ENCODE assay signal across 21 cellular contexts in genomic region chr6:34381086-34381485, GRCh38. TPM values are rescaled to one million over a fixed set of nuclear protein-coding genes. Genes with fewer than 3 reads are reported as not detected.
DNase-seq lines count a peak whose midpoint lies in the region; ATAC-seq, FAIRE-seq and TF ChIP-seq lines count a peak whose summit lies in the region.
"Had no signal": no experiment of that assay in that cellular context is flagged by ENCODE, and none has a peak within 500 bp of the region (broad histone marks: within the 10 kb centered on the region; RNA-seq: fewer than 3 reads in every experiment).

No MANE protein-coding gene starts in this region.

- no peaks in the 10 kb centered on the region for H3K9me3 Mint-ChIP-seq in astrocyte (ENCODE audit: unreplicated experiment)
- H3K9me3 Mint-ChIP-seq: CD4-positive, CD25-positive, alpha-beta regulatory T cell had no signal

- H3K4ac ChIP-seq in IMR-90 (ENCODE audit: low read depth, low read length): no peak overlapping the region

- POLR2A ChIA-PET in IMR-90 (lab: Charles Lee; ENCODE audit: unreplicated experiment): interaction anchor here (0.5 kb wide), 1 partner anchor 144 kb away, joined by 8 read pairs; the partner anchor contains the start of gene HMGA1

- peaks cover 42 to 87% of the 10 kb centered on the region in 2 experiments for H3K79me1 ChIP-seq in IMR-90 (ENCODE audit: low read depth in 1 of 2, low read length in 2 of 2)

- H4K20me1 ChIP-seq in IMR-90 (ENCODE audit: insufficient read depth, low read length) (peaks cover 70% of the 10 kb centered on the region), astrocyte (ENCODE audit: insufficient read depth, low read length) (peaks cover 84% of the 10 kb centered on the region)

- no peak overlapping the region for H2BK120ac ChIP-seq in IMR-90 (ENCODE audit: low read depth, low read length)

- H3K4me3 Mint-ChIP-seq in astrocyte (ENCODE audit: unreplicated experiment): peak overlapping the region; percentile 9

- no TSS peak for BruUV-seq in IMR-90 (replicated peaks; lab: Mats Ljungman, UMichigan)

- H3K56ac ChIP-seq in IMR-90 (ENCODE audit: extremely low read depth, insufficient read depth, low read length): no peak overlapping the region

- in situ Hi-C loops in IMR-90 (cut with MboI; ENCODE audit: low sequenced_read_pairs): no loop called here

- TF ChIP-seq CTCF in IMR-90 (conservative IDR thresholded peaks at IDR 0.05; ENCODE audit: low read depth, low read length) (no peak), astrocyte (IDR thresholded peaks at IDR 0.05; ENCODE audit: insufficient read depth, low read depth, low read length) (no peak), spleen (IDR thresholded peaks at IDR 0.05 in 8 of 11, conservative IDR thresholded peaks at IDR 0.05 in 3 of 11) (no peak), WERI-Rb-1 (IDR thresholded peaks at IDR 0.05; ENCODE audit: low read depth, low read length) (no peak)

- TF ChIP-seq POLR2A in IMR-90 (IDR thresholded peaks at IDR 0.05; ENCODE audit: low read depth, low read length) (no peak), spleen (IDR thresholded peaks at IDR 0.05) (no peak)

- H4K91ac ChIP-seq in IMR-90 (ENCODE audit: insufficient read depth, low read depth, low read length): no peak overlapping the region

- CTCF ChIA-PET in IMR-90 (lab: Yijun Ruan, JAX): no interaction called here

- no peak overlapping the region for H3K23ac ChIP-seq in IMR-90 (ENCODE audit: low read depth, low read length)

- no peak for TF ChIP-seq RAD21 in IMR-90 (IDR thresholded peaks at IDR 0.05; ENCODE audit: low read length)

- H3K9me3 ChIP-seq in IMR-90 (ENCODE audit: control insufficient read depth, insufficient read depth, low read length): no peaks in the 10 kb centered on the region
- H3K9me3 ChIP-seq in astrocyte (ENCODE audit: insufficient read depth, low read depth, low read length): no peaks in the 10 kb centered on the region
- H3K9me3 ChIP-seq in spleen: no peaks in the 10 kb centered on the region
- no peaks in the 10 kb centered on the region for H3K9me3 ChIP-seq in WERI-Rb-1 (ENCODE audit: severe bottlenecking)

- H2BK20ac ChIP-seq in IMR-90 (ENCODE audit: low read depth, low read length): no peak overlapping the region

- H3K4me3 ChIP-seq in IMR-90 (ENCODE audit: insufficient read depth, low read depth, low read length): no peak overlapping the region
- H3K4me3 ChIP-seq in astrocyte (ENCODE audit: insufficient read depth, low read depth, low read length): no peak overlapping the region
- H3K4me3 ChIP-seq in spleen: no peak overlapping the region
- H3K4me3 ChIP-seq in WERI-Rb-1 (ENCODE audit: low read depth, low read length): no peak overlapping the region
- H3K4me3 ChIP-seq: PC-9, SK-N-MC had no signal

- intact Hi-C loops in IMR-90 (cut with micrococcal nuclease): no loop called here
- intact Hi-C loops in head of caudate nucleus (cut with DNase I): no loop called here
- intact Hi-C loops in spleen (cut with DNase I; ENCODE audit: low total_unique reads): no loop called here

- H3K9me1 ChIP-seq in IMR-90 (ENCODE audit: insufficient read depth, low read length): peaks cover 23% of the 10 kb centered on the region

- no peak overlapping the region for H4K5ac ChIP-seq in IMR-90 (ENCODE audit: low read depth, low read length)

- FAIRE-seq in astrocyte (lab: Jason Lieb, UNC): no peak
- FAIRE-seq: H54, HepG2 had no signal

- H3K27me3 ChIP-seq in IMR-90 (ENCODE audit: control insufficient read depth, insufficient read depth, low read length): no peaks in the 10 kb centered on the region
- H3K27me3 ChIP-seq in astrocyte (ENCODE audit: insufficient read depth, low read length): no peaks in the 10 kb centered on the region
- no peaks in the 10 kb centered on the region for H3K27me3 ChIP-seq in spleen (replicated peaks in 1 of 7)
- no peaks in the 10 kb centered on the region for H3K27me3 ChIP-seq in WERI-Rb-1 (ENCODE audit: insufficient read depth, low read depth, severe bottlenecking)

- H3K4me1 ChIP-seq in IMR-90 (ENCODE audit: control insufficient read depth, insufficient read depth, low read length): peaks cover 10% of the 10 kb centered on the region
- peaks cover 5% of the 10 kb centered on the region for H3K4me1 ChIP-seq in astrocyte (ENCODE audit: insufficient read depth, low read length)
- H3K4me1 ChIP-seq in spleen: peaks cover 0 to 73% (median 20%) of the 10 kb centered on the region in 6 donors

- peaks cover 4% of the 10 kb centered on the region for H3K36me3 Mint-ChIP-seq in astrocyte (ENCODE audit: low read depth, unreplicated experiment)
- H3K36me3 Mint-ChIP-seq: CD4-positive, CD25-positive, alpha-beta regulatory T cell had no signal

- H3K27ac Mint-ChIP-seq in astrocyte (ENCODE audit: unreplicated experiment): no peak overlapping the region
- H3K27ac Mint-ChIP-seq: CD4-positive, CD25-positive, alpha-beta regulatory T cell had no signal

- ATAC-seq in IMR-90 (ENCODE audit: low read depth) (no peak; the same call in 1 of the 2 replicates), HG03354 (IDR thresholded peaks at IDR 0.05; ENCODE audit: poor library complexity, severe bottlenecking, unreplicated experiment) (no peak)
- ATAC-seq: HepG2 had no signal

- peaks cover 100% of the 10 kb centered on the region for H3K79me2 ChIP-seq in astrocyte (ENCODE audit: insufficient read depth, low read length)

- no peak overlapping the region for H3K27ac ChIP-seq in IMR-90 (ENCODE audit: insufficient read depth, low read length)
- H3K27ac ChIP-seq in astrocyte (ENCODE audit: low read depth, low read length): no peak overlapping the region
- no peak overlapping the region for H3K27ac ChIP-seq in spleen
- H3K27ac ChIP-seq in WERI-Rb-1: no peak overlapping the region
- H3K27ac ChIP-seq: PC-9, SK-N-MC had no signal

- no peak overlapping the region for H3K4me2 ChIP-seq in IMR-90 (ENCODE audit: low read depth, low read length)
- H3K4me2 ChIP-seq in astrocyte (ENCODE audit: low read length): no peak overlapping the region
- H3K4me2 ChIP-seq: PC-9 had no signal

- no peak overlapping the region for H4K8ac ChIP-seq in IMR-90 (ENCODE audit: low read depth in 2 of 2, low read length in 2 of 2)

- H2AK5ac ChIP-seq in IMR-90 (ENCODE audit: low read depth, low read length): no peak overlapping the region

- no peak overlapping the region for H2AFZ ChIP-seq in IMR-90 (replicated peaks; ENCODE audit: low read length, poor library complexity)
- no peak overlapping the region for H2AFZ ChIP-seq in astrocyte (ENCODE audit: low read depth, low read length)
- H2AFZ ChIP-seq: PC-9 had no signal

- no peak overlapping the region for H2BK15ac ChIP-seq in IMR-90 (ENCODE audit: low read depth, low read length)

- H2AK9ac ChIP-seq in IMR-90 (replicated peaks; ENCODE audit: low read depth, low read length, poor library complexity): no peak overlapping the region

- WGBS in IMR-90 (ENCODE audit: extremely low coverage in 2 of 2, insufficient read length in 1 of 2), 2 experiments: 100% methylated on average over 1 of the region's 5 CpGs; no CpG with 5 or more reads in 1 of the 2 experiments
- WGBS in spleen, 5 donors: 91 to 96% (median 94%) methylated on average over 5 of the region's 5 CpGs

- H3K4me1 Mint-ChIP-seq in astrocyte (ENCODE audit: low read depth, unreplicated experiment): peaks cover 28% of the 10 kb centered on the region

- H3K36me3 ChIP-seq in IMR-90 (ENCODE audit: control insufficient read depth, insufficient read depth, low read length) (no peaks in the 10 kb centered on the region), astrocyte (ENCODE audit: insufficient read depth, low read length) (no peaks in the 10 kb centered on the region), spleen (peaks cover 0 to 15% (median 0%) of the 10 kb centered on the region in 6 donors), WERI-Rb-1 (peaks cover 31% of the 10 kb centered on the region)

- H3K9ac ChIP-seq in IMR-90 (ENCODE audit: low read depth, low read length) (no peak overlapping the region), astrocyte (ENCODE audit: low read length) (no peak overlapping the region)

- no peak overlapping the region for H2BK5ac ChIP-seq in IMR-90 (ENCODE audit: low read depth, low read length, poor library complexity, severe bottlenecking)

- H3K14ac ChIP-seq in IMR-90 (replicated peaks; ENCODE audit: low read depth, low read length): no peak overlapping the region

- H3K18ac ChIP-seq in IMR-90 (ENCODE audit: low read depth, low read length): no peak overlapping the region

- dilution Hi-C loops in IMR-90 (cut with HindIII; ENCODE audit: low sequenced_read_pairs, unreplicated experiment): no loop called here

- peak; percentile 25 for DNase-seq in Daoy (ENCODE audit: low read depth)
- peak; percentile 61 for DNase-seq in IMR-90
- peak; percentile 41 for DNase-seq in astrocyte (ENCODE audit: low read depth)
- DNase-seq in head of caudate nucleus: peak in 33 of 42 donors; percentile 21 to 86 (median 57)
- no peak for DNase-seq in spleen
- DNase-seq in WERI-Rb-1: no peak
- no peak for DNase-seq in NCI-H345 (lab: John Stamatoyannopoulos, UW)
- DNase-seq: AML-193; CD4-positive, CD25-positive, alpha-beta regulatory T cell; DMS79; GDM1; Karpas-422; NCI-H1092; NCI-H1694; NCI-H2107; NCI-H446; PC-9 had no signal

- H3K27me3 Mint-ChIP-seq in astrocyte (ENCODE audit: low read depth, unreplicated experiment): no peaks in the 10 kb centered on the region
- H3K27me3 Mint-ChIP-seq: CD4-positive, CD25-positive, alpha-beta regulatory T cell had no signal

TF ChIP-seq in IMR-90, 13 proteins besides CTCF, POLR2A, EP300 and RAD21 (continues in another document):
- no peak for TF ChIP-seq NFE2L2 (IDR thresholded peaks at IDR 0.05; ENCODE audit: low read depth, low read length)
- no peak for TF ChIP-seq RCOR1 (IDR thresholded peaks at IDR 0.05; ENCODE audit: insufficient replicate concordance, low read length)
- no peak for TF ChIP-seq FOS (IDR thresholded peaks at IDR 0.05; ENCODE audit: low read depth, low read length)
- no peak for TF ChIP-seq CEBPB (IDR thresholded peaks at IDR 0.05; ENCODE audit: low read depth, low read length)
- TF ChIP-seq MAFK (IDR thresholded peaks at IDR 0.05; ENCODE audit: low read depth, low read length): no peak
- TF ChIP-seq CHD1 (IDR thresholded peaks at IDR 0.05; ENCODE audit: low read depth, low read length): no peak

RNA-seq across cellular contexts. Expression of gene NUDT3, which starts 11.4 kb away (rescaled TPM):
- total RNA-seq in Daoy (2014; rRNA removed; shearing (Covaris generic)): 35.1 and 35.4 TPM in 2 replicates
- total RNA-seq in IMR-90 (2012; rRNA removed): 17.2 and 21.4 TPM in 2 replicates
- 9.1 and 10.1 TPM in 2 replicates for polyA plus RNA-seq in IMR-90 (2012; rRNA removed)
- 3.8 and 4.5 TPM in 2 replicates for polyA plus RNA-seq in IMR-90 (2012; cell fraction: cytosol; rRNA removed)
- polyA plus RNA-seq in IMR-90 (2012; cell fraction: nucleus; rRNA removed; ENCODE audit: low replicate concordance): 3.1 and 12.1 TPM in 2 replicates
- 16.3 and 16.7 TPM in 2 replicates for total RNA-seq in astrocyte
- 10 to 100 TPM; 27.5 to 54.2 (median 44.5) TPM for total RNA-seq in spleen
- polyA plus RNA-seq in spleen: 10 to 100 TPM in 1 of 3 donors, 1 to 10 TPM in 2; 9.2 to 12.5 (median 9.6) TPM

RNA-seq across cellular contexts. Expression of gene RPS10, which starts 44.8 kb away (rescaled TPM):
- total RNA-seq in Daoy (2014; rRNA removed; shearing (Covaris generic)): 5,860 and 6,506 TPM in 2 replicates
- total RNA-seq in IMR-90 (2012; rRNA removed) (3,662 and 5,584 TPM in 2 replicates), astrocyte (1,221 and 1,326 TPM in 2 replicates), spleen (1,000 to 10,000 TPM; 1,033 to 2,189 (median 1,131) TPM)
- polyA plus RNA-seq in IMR-90 (2012; rRNA removed) (4,105 and 5,462 TPM in 2 replicates), spleen (1,000 to 10,000 TPM; 3,993 to 4,934 (median 4,074) TPM)
- 6,022 and 9,107 TPM in 2 replicates for polyA plus RNA-seq in IMR-90 (2012; cell fraction: cytosol; rRNA removed)
- polyA plus RNA-seq in IMR-90 (2012; cell fraction: nucleus; rRNA removed; ENCODE audit: low replicate concordance): 1,293 and 1,327 TPM in 2 replicates

Comparison
In these comparisons a context has a peak if more than half of its experiments do, and no peak if none do; other contexts are left out.
1. DNase-seq: peak in Daoy (single experiment), IMR-90 (single experiment), astrocyte (single experiment) and head of caudate nucleus (33 of 42); none in spleen (single experiment), WERI-Rb-1 (single experiment) and NCI-H345 (single experiment).